22 cellular contexts compared by ENCODE assay signal in genomic region chr15:71548317-71548908, GRCh38.
DNase-seq lines count a peak whose midpoint lies in the region; ATAC-seq, FAIRE-seq and TF ChIP-seq lines count a peak whose summit lies in the region.
"Had no signal": no experiment of that assay in that cellular context is flagged by ENCODE, and none has a peak within 500 bp of the region (broad histone marks: within the 10 kb centered on the region; RNA-seq: fewer than 3 reads in every experiment).

No MANE protein-coding gene starts in this region.

- H2AFZ ChIP-seq in H9 (ENCODE audit: low read length): no peak overlapping the region
- no peak overlapping the region for H2AFZ ChIP-seq in OCI-LY3 (ENCODE audit: low read depth, low read length)

- H3K4me2 ChIP-seq in H9 (ENCODE audit: insufficient read depth, insufficient read length, low read length): no peak overlapping the region
- H3K4me2 ChIP-seq in OCI-LY3 (ENCODE audit: low read length): 0 out of 2 replicates have a peak overlapping the region, but pooled peaks have one; percentile 34

- WGBS in H9 (ENCODE audit: extremely low coverage, insufficient read length, low lambda C conversion rate): no CpG with 5 or more reads among the region's 8 CpGs
- WGBS in prostate gland: 37% methylated on average over 8 of the region's 8 CpGs

- ATAC-seq in HG03159 (IDR thresholded peaks at IDR 0.05; ENCODE audit: unreplicated experiment): no peak
- ATAC-seq in HG03457 (IDR thresholded peaks at IDR 0.05; ENCODE audit: unreplicated experiment): no peak
- ATAC-seq: activated T-cell treated with anti-CD3 and anti-CD28 coated beads, Interleukin-2, amount 50 U/mL, for 4 hours; T-cell had no signal

- no peak for TF ChIP-seq POLR2A in prostate gland (IDR thresholded peaks at IDR 0.05)

- no peaks in the 10 kb centered on the region for H3K23me2 ChIP-seq in H9 (ENCODE audit: insufficient read length, low read depth, low read length, poor library complexity, severe bottlenecking)

- no peaks in the 10 kb centered on the region for H3K4me1 ChIP-seq in H9 (ENCODE audit: insufficient read depth, low read length)
- H3K4me1 ChIP-seq in OCI-LY3 (ENCODE audit: low read length): peaks cover 8% of the 10 kb centered on the region
- H3K4me1 ChIP-seq in prostate gland (replicated peaks): no peaks in the 10 kb centered on the region

- no peak overlapping the region for H2BK15ac ChIP-seq in H9 (ENCODE audit: low read depth, low read length)

- 0 out of 3 replicates have a peak, but pooled peaks have one; percentile 11 for TF ChIP-seq CTCF in H9 (conservative IDR thresholded peaks at IDR 0.05)
- TF ChIP-seq CTCF in OCI-LY3 (IDR thresholded peaks at IDR 0.05; ENCODE audit: low read depth, low read length): no peak; the same call in 1 of the 2 replicates
- no peak for TF ChIP-seq CTCF in glutamatergic neuron (IDR thresholded peaks at IDR 0.05; ENCODE audit: partially characterized antibody, unreplicated experiment)
- peak in 1 of 4 experiments; percentile 10 for TF ChIP-seq CTCF in prostate gland (IDR thresholded peaks at IDR 0.05)

- H4K5ac ChIP-seq in H9 (ENCODE audit: insufficient read length, low read depth, low read length): no peak overlapping the region

- H2BK12ac ChIP-seq in H9 (ENCODE audit: insufficient read length, low read depth, low read length): no peak overlapping the region

- H3K79me1 ChIP-seq in H9 (ENCODE audit: insufficient read depth, low read depth, low read length, poor library complexity, severe bottlenecking): no peaks in the 10 kb centered on the region

- H3K9ac ChIP-seq in H9 (ENCODE audit: extremely low read depth, insufficient read length, low read length): no peak overlapping the region
- H3K9ac ChIP-seq in OCI-LY3 (ENCODE audit: low read length): no peak overlapping the region

- intact Hi-C loops in prostate gland (cut with DNase I): no loop called here

- H3K27me3 ChIP-seq in H9 (ENCODE audit: insufficient read depth, low read length) (no peaks in the 10 kb centered on the region), OCI-LY3 (ENCODE audit: low read depth, low read length) (peaks cover 24% of the 10 kb centered on the region), prostate gland (replicated peaks; ENCODE audit: insufficient read depth) (no peaks in the 10 kb centered on the region)
- H3K27me3 ChIP-seq: MG63, ovary, sigmoid colon had no signal

- H3K4me1 Mint-ChIP-seq in H9 (peaks cover 19 to 25% of the 10 kb centered on the region in 2 experiments), glutamatergic neuron (ENCODE audit: low read depth, unreplicated experiment) (peaks cover 34% of the 10 kb centered on the region)
- H3K4me1 Mint-ChIP-seq: activated naive CD4-positive, alpha-beta T cell treated with anti-CD3 and anti-CD28 coated beads, Interleukin-2, amount 10 ng/mL, durations not matched to agents 7 days and 5 days; T-cell had no signal

- H3K9me3 Mint-ChIP-seq in H9 (no peaks in the 10 kb centered on the region), glutamatergic neuron (ENCODE audit: unreplicated experiment) (no peaks in the 10 kb centered on the region)
- H3K9me3 Mint-ChIP-seq: activated naive CD4-positive, alpha-beta T cell treated with anti-CD3 and anti-CD28 coated beads, Interleukin-2, amount 10 ng/mL, durations not matched to agents 7 days and 5 days; activated T-cell treated with anti-CD3 and anti-CD28 coated beads, Interleukin-2, amount 50 U/mL, for 4 hours had no signal

- H3K36me3 ChIP-seq in OCI-LY3 (replicated peaks; ENCODE audit: low read depth, low read length) (no peaks in the 10 kb centered on the region), prostate gland (no peaks in the 10 kb centered on the region)
- H3K36me3 ChIP-seq: MG63, ovary, sigmoid colon had no signal

- H3K14ac ChIP-seq in H9 (ENCODE audit: insufficient read depth, low read length): no peak overlapping the region; the same call in 1 of the 2 replicates

- H3K9me3 ChIP-seq in H9 (ENCODE audit: control insufficient read depth, low read depth, low read length) (no peaks in the 10 kb centered on the region), OCI-LY3 (ENCODE audit: insufficient read depth, low read length) (no peaks in the 10 kb centered on the region), prostate gland (no peaks in the 10 kb centered on the region)
- H3K9me3 ChIP-seq: ovary, sigmoid colon had no signal

- no peak overlapping the region for H3K23ac ChIP-seq in H9 (ENCODE audit: insufficient read length, low read depth, low read length)

- no peak overlapping the region for H2AK5ac ChIP-seq in H9 (ENCODE audit: insufficient read length, low read length)

- H3K56ac ChIP-seq in H9 (ENCODE audit: insufficient read length, low read depth, low read length): no peak overlapping the region

- FAIRE-seq in urothelium cell line (lab: Jason Lieb, UNC): no peak

- H3K18ac ChIP-seq in H9 (ENCODE audit: insufficient read length, low read depth, low read length): no peak overlapping the region

- H3K36me3 Mint-ChIP-seq in H9 (ENCODE audit: insufficient read depth in 1 of 3, low read depth in 3 of 3) (no peaks in the 10 kb centered on the region), glutamatergic neuron (ENCODE audit: unreplicated experiment) (no peaks in the 10 kb centered on the region)
- H3K36me3 Mint-ChIP-seq: activated naive CD4-positive, alpha-beta T cell treated with anti-CD3 and anti-CD28 coated beads, Interleukin-2, amount 10 ng/mL, durations not matched to agents 7 days and 5 days; CD4-positive, alpha-beta memory T cell; T-cell had no signal

- H3K4me3 Mint-ChIP-seq in H9: no peak overlapping the region
- peak overlapping the region; percentile 69 for H3K4me3 Mint-ChIP-seq in glutamatergic neuron (ENCODE audit: unreplicated experiment)
- H3K4me3 Mint-ChIP-seq: activated naive CD4-positive, alpha-beta T cell treated with anti-CD3 and anti-CD28 coated beads, Interleukin-2, amount 10 ng/mL, durations not matched to agents 7 days and 5 days; activated T-cell treated with anti-CD3 and anti-CD28 coated beads, Interleukin-2, amount 50 U/mL, for 4 hours; CD4-positive, alpha-beta memory T cell; T-cell had no signal

- H2BK120ac ChIP-seq in H9 (ENCODE audit: low read depth, low read length, poor library complexity, severe bottlenecking): no peak overlapping the region

- H3K4ac ChIP-seq in H9 (ENCODE audit: low read depth, low read length): no peak overlapping the region

- no peaks in the 10 kb centered on the region for H3K79me2 ChIP-seq in H9 (ENCODE audit: insufficient read depth, low read length)
- no peaks in the 10 kb centered on the region for H3K79me2 ChIP-seq in OCI-LY3 (ENCODE audit: low read length)

- no peak overlapping the region for H4K91ac ChIP-seq in H9 (ENCODE audit: insufficient read length, low read depth, low read length)

- H3K27me3 Mint-ChIP-seq in H9 (ENCODE audit: low read depth) (no peaks in the 10 kb centered on the region), glutamatergic neuron (ENCODE audit: unreplicated experiment) (peaks cover 2% of the 10 kb centered on the region)

- H4K8ac ChIP-seq in H9 (replicated peaks; ENCODE audit: insufficient read length, low read depth, low read length): no peak overlapping the region

- H3K4me3 ChIP-seq in OCI-LY3 (ENCODE audit: low read length) (no peak overlapping the region), prostate gland (peak overlapping the region; percentile 20 to 27)
- H3K4me3 ChIP-seq: MG63, ovary, sigmoid colon had no signal

- no peak overlapping the region for H2BK20ac ChIP-seq in H9 (ENCODE audit: low read depth, low read length, poor library complexity, severe bottlenecking)

- no peak overlapping the region for H2BK5ac ChIP-seq in H9 (ENCODE audit: insufficient read length, low read length)

- H4K20me1 ChIP-seq in H9 (ENCODE audit: control insufficient read depth, insufficient read depth, insufficient read length) (no peaks in the 10 kb centered on the region), OCI-LY3 (ENCODE audit: insufficient read depth, low read length) (no peaks in the 10 kb centered on the region)

- H3K27ac ChIP-seq in H9 (ENCODE audit: insufficient read length, low read depth, low read length) (no peak overlapping the region), OCI-LY3 (ENCODE audit: low read length) (no peak overlapping the region), prostate gland (peak overlapping the region; percentile 69 to 71)
- H3K27ac ChIP-seq: ovary, sigmoid colon had no signal

- no peak overlapping the region for H3T11ph ChIP-seq in H9 (ENCODE audit: low read length)

- no peak for DNase-seq in H9
- no peak for DNase-seq in glutamatergic neuron
- no peak for DNase-seq in prostate gland (ENCODE audit: low spot score)
- no peak for DNase-seq in urothelium cell line (ENCODE audit: low spot score)
- DNase-seq: activated CD8-positive, alpha-beta memory T cell treated with anti-CD3 and anti-CD28 coated beads for 24 hours; activated naive CD4-positive, alpha-beta T cell treated with anti-CD3 and anti-CD28 coated beads, Interleukin-2, amount 10 ng/mL, durations not matched to agents 7 days and 5 days; activated T-cell treated with anti-CD3 and anti-CD28 coated beads, Interleukin-2, amount 50 U/mL, for 4 hours; caudate nucleus; CD4-positive, alpha-beta memory T cell; DMS 273 treated with DMSO at 0.1 percent for 48 hours; foreskin melanocyte; HCEC 1CT; MG63; NCI-H1436; ovary; SHP77; sigmoid colon; substantia nigra; T-cell had no signal

- H3K27ac Mint-ChIP-seq in H9 (peak overlapping the region in 1 of 3 experiments; percentile 73; a peak in 2 of 7 replicates), glutamatergic neuron (ENCODE audit: unreplicated experiment) (peak overlapping the region; percentile 75)
- H3K27ac Mint-ChIP-seq: activated naive CD4-positive, alpha-beta T cell treated with anti-CD3 and anti-CD28 coated beads, Interleukin-2, amount 10 ng/mL, durations not matched to agents 7 days and 5 days; CD4-positive, alpha-beta memory T cell; T-cell had no signal

Comparison
In these comparisons a context has a peak if more than half of its experiments do, and no peak if none do; other contexts are left out.
1. H3K27ac ChIP-seq: peak in prostate gland (2 of 2); none in H9 (single experiment) and OCI-LY3 (single experiment).